In the genomic region with DNA sequence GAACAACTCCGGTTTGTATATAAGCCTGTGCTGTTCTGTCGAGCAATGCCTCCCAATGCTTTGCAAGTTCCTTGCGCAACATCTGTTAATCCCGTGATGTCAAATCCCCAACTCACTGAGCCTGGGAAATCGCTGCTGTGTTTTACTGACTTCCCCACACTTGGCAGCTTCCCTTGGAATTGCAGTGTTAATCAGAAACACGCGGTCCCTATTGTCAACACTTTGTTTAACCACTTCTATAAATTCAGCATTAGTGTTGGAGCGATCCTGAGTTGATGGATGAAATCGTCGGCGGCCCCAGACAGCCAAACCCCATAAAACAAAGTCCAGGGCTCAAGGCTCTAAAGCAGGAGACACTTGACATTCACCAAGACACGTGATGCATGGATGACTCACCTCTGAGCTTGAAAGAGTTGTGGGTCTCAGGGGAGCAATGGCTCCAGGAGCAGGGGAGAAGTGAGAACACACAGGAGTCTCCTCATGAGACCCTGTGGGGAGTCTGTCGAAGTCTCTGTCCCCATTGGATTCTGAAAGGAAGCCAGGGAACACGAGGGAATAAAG, we compare ENCODE assay signal across 8 cellular contexts.
DNase-seq lines count a peak whose midpoint lies in the region; ATAC-seq and FAIRE-seq lines count a peak whose summit lies in the region.

No MANE protein-coding gene starts in this region.

- POLR2A ChIA-PET in activated CD4-positive, alpha-beta T cell treated with anti-CD3 and anti-CD28 coated beads for 36 hours (lab: Charles Lee), result no interaction called here

- H3K36me3 ChIP-seq in HAP-1 (replicated peaks), result no peaks in the 10 kb centered on the region
- no peaks in the 10 kb centered on the region for H3K36me3 ChIP-seq in small intestine (ENCODE audit: control insufficient read depth in 2 of 2, insufficient read depth in 2 of 2, low read length in 2 of 2)

- in situ Hi-C loops in HAP-1 (cut with MboI; ENCODE audit: low sequenced_read_pairs), result no loop called here

- no peaks in the 10 kb centered on the region for H3K9me3 Mint-ChIP-seq in activated CD4-positive, alpha-beta T cell treated with anti-CD3 and anti-CD28 coated beads for 36 hours (ENCODE audit: low read depth)

- H3K4me1 ChIP-seq in HAP-1 (peaks cover 14% of the 10 kb centered on the region), small intestine (ENCODE audit: control insufficient read depth in 2 of 2, insufficient read depth in 1 of 2, low read depth in 1 of 2, low read length in 1 of 2) (no peaks in the 10 kb centered on the region)

- peak; percentile 72 to 83 for ATAC-seq in left cardiac atrium
- ATAC-seq in activated CD4-positive, alpha-beta T cell treated with anti-CD3 and anti-CD28 coated beads for 36 hours, result no peak

- H3K4me1 Mint-ChIP-seq in activated CD4-positive, alpha-beta T cell treated with anti-CD3 and anti-CD28 coated beads for 36 hours, result no peaks in the 10 kb centered on the region

- H3K4me3 Mint-ChIP-seq in activated CD4-positive, alpha-beta T cell treated with anti-CD3 and anti-CD28 coated beads for 36 hours, result no peak overlapping the region

- intact Hi-C loops in left cardiac atrium (cut with DNase I), result no loop called here
- intact Hi-C loops in activated CD4-positive, alpha-beta T cell treated with anti-CD3 and anti-CD28 coated beads for 36 hours (cut with DNase I, micrococcal nuclease), result no loop called here

- WGBS in small intestine, 3 donors, result 5 to 12% (median 8%) methylated on average over 14 of the region's 14 CpGs

- DNase-seq in HAP-1 (ENCODE audit: low spot score in 2 of 2) (peak; percentile 82 to 88), T1000 (lab: John Stamatoyannopoulos, UW) (peak; percentile 74), left cardiac atrium (peak; percentile 75), small intestine (peak; percentile 77), substantia nigra (lab: John Stamatoyannopoulos, UW) (no peak), middle frontal gyrus (ENCODE audit: extremely low spot score, low spot score) (no peak)
- no peak for DNase-seq in activated CD4-positive, alpha-beta T cell treated with anti-CD3 and anti-CD28 coated beads for 36 hours
- no peak for DNase-seq in stimulated activated CD4-positive, alpha-beta T cell treated with anti-CD3 and anti-CD28 coated beads, Interleukin-2, amount 100 ng/mL, for 24 hours

- CTCF ChIA-PET in activated CD4-positive, alpha-beta T cell treated with anti-CD3 and anti-CD28 coated beads for 36 hours (lab: Charles Lee), result no interaction called here

- no peak overlapping the region for H3K27ac Mint-ChIP-seq in activated CD4-positive, alpha-beta T cell treated with anti-CD3 and anti-CD28 coated beads for 36 hours

- H3K9me3 ChIP-seq in HAP-1 (no peaks in the 10 kb centered on the region), small intestine (ENCODE audit: control insufficient read depth, low read depth) (no peaks in the 10 kb centered on the region)

- H3K27me3 Mint-ChIP-seq in activated CD4-positive, alpha-beta T cell treated with anti-CD3 and anti-CD28 coated beads for 36 hours, result peaks cover 30% of the 10 kb centered on the region

- FAIRE-seq in small intestine (lab: Jason Lieb, UNC), result no peak

- H3K27ac ChIP-seq in small intestine (ENCODE audit: low read depth in 1 of 2, low read length in 1 of 2), result peak overlapping the region in 1 of 2 donors; percentile 61
- H3K27ac ChIP-seq in substantia nigra (ENCODE audit: low read depth, low read length, poor library complexity, severe bottlenecking), result no peak overlapping the region

- H3K27me3 ChIP-seq in HAP-1 (ENCODE audit: low read depth) (no peaks in the 10 kb centered on the region), small intestine (ENCODE audit: control insufficient read depth in 2 of 2, insufficient read depth in 2 of 2, low read length in 2 of 2) (peaks cover 0 to 2% of the 10 kb centered on the region in 2 donors)

- H3K4me3 ChIP-seq in HAP-1 (no peak overlapping the region), small intestine (ENCODE audit: low read depth in 1 of 2, low read length in 2 of 2) (no peak overlapping the region)

- no peaks in the 10 kb centered on the region for H3K36me3 Mint-ChIP-seq in activated CD4-positive, alpha-beta T cell treated with anti-CD3 and anti-CD28 coated beads for 36 hours (ENCODE audit: low read depth)

Comparison
In these comparisons a context has a peak if more than half of its experiments do, and no peak if none do; other contexts are left out.
1. DNase-seq: peak in HAP-1 (2 of 2), T1000 (single experiment), left cardiac atrium (single experiment) and small intestine (single experiment); none in substantia nigra (0 of 49), middle frontal gyrus (single experiment), activated CD4-positive, alpha-beta T cell treated with anti-CD3 and anti-CD28 coated beads for 36 hours (single experiment) and stimulated activated CD4-positive, alpha-beta T cell treated with anti-CD3 and anti-CD28 coated beads, Interleukin-2, amount 100 ng/mL, for 24 hours (0 of 2).